In the genomic region with DNA sequence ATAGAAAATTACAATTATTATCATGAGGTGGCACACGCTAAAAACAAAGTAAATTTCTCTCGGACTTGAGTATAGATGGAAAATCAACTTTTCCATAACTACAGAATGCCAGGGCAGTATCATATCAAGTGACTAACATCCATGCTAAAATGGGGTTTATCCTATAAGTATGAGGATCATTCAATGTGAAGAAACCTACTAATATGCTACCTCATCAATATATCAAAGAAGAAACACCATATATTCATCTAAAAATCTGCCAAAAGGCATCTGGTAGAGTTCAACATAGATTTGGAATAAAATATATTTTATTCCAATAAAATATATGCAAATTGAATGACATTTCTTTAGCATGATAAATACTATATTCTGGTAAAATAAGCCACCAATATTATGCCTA, we compare ENCODE assay signal across 32 cellular contexts.
"Had no signal": no experiment of that assay in that cellular context is flagged by ENCODE, and none has a peak within 500 bp of the region (broad histone marks: within the 10 kb centered on the region; RNA-seq: fewer than 3 reads in every experiment).

No MANE protein-coding gene starts in this region.

- H3K27me3 ChIP-seq: adrenal gland, body of pancreas, brain microvascular endothelial cell, breast epithelium had no signal

- FAIRE-seq: astrocyte had no signal

- H3K9me3 ChIP-seq: adrenal gland, body of pancreas, breast epithelium had no signal

- DNase-seq: activated B cell treated with CpG ODN at 0.5 μM for 24 hours; activated CD4-positive, alpha-beta memory T cell treated with anti-CD3 and anti-CD28 coated beads for 36 hours; activated CD4-positive, alpha-beta T cell treated with anti-CD3 and anti-CD28 coated beads for 4 hours; activated CD4-positive, alpha-beta T cell treated with anti-CD3 and anti-CD28 coated beads, Interleukin-2, amount 10 ng/mL, durations not matched to agents 24 days and 14 days; activated CD4-positive, alpha-beta T cell treated with anti-CD3 and anti-CD28 coated beads, Interleukin-2, amount 50 U/mL, for 1 hour; activated CD4-positive, alpha-beta T cell treated with anti-CD3 and anti-CD28 coated beads, Interleukin-2, amount 50 U/mL, for 4 hours; activated CD4-positive, CD25-positive, alpha-beta regulatory T cell treated with anti-CD3 and anti-CD28 coated beads, Interleukin-2, amount 50 U/mL, for 72 hours; activated CD8-positive, alpha-beta memory T cell treated with anti-CD3 and anti-CD28 coated beads, Interleukin-2, amount 50 U/mL, for 4 hours; activated CD8-positive, alpha-beta T cell treated with anti-CD3 and anti-CD28 coated beads for 36 hours; activated effector memory CD4-positive, alpha-beta T cell treated with anti-CD3 and anti-CD28 coated beads, Interleukin-2, amount 50 U/mL, for 16 hours; activated gamma-delta T cell treated with Interleukin-2 at 50 U/mL for 16 hours; activated naive CD4-positive, alpha-beta T cell; activated naive CD4-positive, alpha-beta T cell treated with anti-CD3 and anti-CD28 coated beads for 36 hours; activated naive CD4-positive, alpha-beta T cell treated with anti-CD3 and anti-CD28 coated beads, Interleukin-2, amount 50 U/mL, for 16 hours; activated naive CD8-positive, alpha-beta T cell treated with anti-CD3 and anti-CD28 coated beads for 36 hours; activated T-cell treated with anti-CD3 and anti-CD28 coated beads for 4 hours; activated T-cell treated with anti-CD3 and anti-CD28 coated beads, Interleukin-2, amount 50 U/mL, for 1 hour; activated T-cell treated with anti-CD3 and anti-CD28 coated beads, Interleukin-2, amount 50 U/mL, for 4 hours; activated T-cell treated with anti-CD3 and anti-CD28 coated beads, Interleukin-2, amount 50 U/mL, for 72 hours; adrenal gland; amniotic stem cell; aorta; body of pancreas; brain microvascular endothelial cell; central memory CD4-positive, alpha-beta T cell; T-helper 2 cell; T-helper 9 cell had no signal

- H3K4me3 ChIP-seq: adrenal gland, body of pancreas, breast epithelium had no signal

- H3K27ac ChIP-seq: adrenal gland, body of pancreas, brain microvascular endothelial cell, breast epithelium, VCaP had no signal

- H3K36me3 ChIP-seq: adrenal gland, brain microvascular endothelial cell, breast epithelium had no signal

- H3K4me1 ChIP-seq: adrenal gland, body of pancreas, breast epithelium had no signal

- ATAC-seq: activated CD8-positive, alpha-beta T cell treated with anti-CD3 and anti-CD28 coated beads for 36 hours; activated naive CD4-positive, alpha-beta T cell treated with anti-CD3 and anti-CD28 coated beads, Interleukin-2, amount 50 U/mL, for 72 hours; activated T-cell treated with anti-CD3 and anti-CD28 coated beads, Interleukin-2, amount 50 U/mL, for 4 hours; activated T-cell treated with anti-CD3 and anti-CD28 coated beads, Interleukin-2, amount 50 U/mL, for 72 hours; activated T-helper 17 cell treated with anti-CD3 and anti-CD28 coated beads, Interleukin-2, amount 50 U/mL, for 72 hours; body of pancreas had no signal
